ENCODE assay signal across 1 cellular context in the genomic region with DNA sequence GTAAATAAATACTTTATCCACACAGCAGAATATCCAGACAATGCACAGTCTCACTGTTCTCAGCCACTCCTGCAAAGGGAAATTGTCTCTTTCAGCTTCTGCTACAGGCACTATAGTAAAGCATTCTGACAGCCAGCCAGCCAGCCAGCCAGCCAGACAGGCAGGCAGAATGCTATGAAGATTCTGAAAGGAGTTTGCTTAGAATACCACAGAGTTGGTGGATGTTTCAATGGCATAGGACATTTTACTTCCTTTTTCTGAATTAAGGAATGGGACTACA.
TF ChIP-seq lines count a peak whose summit lies in the region.

No MANE protein-coding gene starts in this region.

TF ChIP-seq in IMR-90, 13 proteins besides CTCF, POLR2A, EP300 and RAD21:
- TF ChIP-seq, protein P1, sequence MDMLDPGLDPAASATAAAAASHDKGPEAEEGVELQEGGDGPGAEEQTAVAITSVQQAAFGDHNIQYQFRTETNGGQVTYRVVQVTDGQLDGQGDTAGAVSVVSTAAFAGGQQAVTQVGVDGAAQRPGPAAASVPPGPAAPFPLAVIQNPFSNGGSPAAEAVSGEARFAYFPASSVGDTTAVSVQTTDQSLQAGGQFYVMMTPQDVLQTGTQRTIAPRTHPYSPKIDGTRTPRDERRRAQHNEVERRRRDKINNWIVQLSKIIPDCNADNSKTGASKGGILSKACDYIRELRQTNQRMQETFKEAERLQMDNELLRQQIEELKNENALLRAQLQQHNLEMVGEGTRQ (IDR thresholded peaks at IDR 0.05; ENCODE audit: low read depth, low read length) = no peak
- TF ChIP-seq CEBPB (IDR thresholded peaks at IDR 0.05; ENCODE audit: low read depth, low read length) (no peak), SMC3 (IDR thresholded peaks at IDR 0.05; ENCODE audit: low read depth, low read length) (no peak), MAFK (IDR thresholded peaks at IDR 0.05; ENCODE audit: low read depth, low read length) (no peak), MAZ (IDR thresholded peaks at IDR 0.05; ENCODE audit: borderline replicate concordance, low read depth, low read length) (no peak), RFX5 (IDR thresholded peaks at IDR 0.05; ENCODE audit: low read depth, low read length) (no peak), RCOR1 (IDR thresholded peaks at IDR 0.05; ENCODE audit: insufficient replicate concordance, low read length) (no peak)
- TF ChIP-seq, protein P2, sequence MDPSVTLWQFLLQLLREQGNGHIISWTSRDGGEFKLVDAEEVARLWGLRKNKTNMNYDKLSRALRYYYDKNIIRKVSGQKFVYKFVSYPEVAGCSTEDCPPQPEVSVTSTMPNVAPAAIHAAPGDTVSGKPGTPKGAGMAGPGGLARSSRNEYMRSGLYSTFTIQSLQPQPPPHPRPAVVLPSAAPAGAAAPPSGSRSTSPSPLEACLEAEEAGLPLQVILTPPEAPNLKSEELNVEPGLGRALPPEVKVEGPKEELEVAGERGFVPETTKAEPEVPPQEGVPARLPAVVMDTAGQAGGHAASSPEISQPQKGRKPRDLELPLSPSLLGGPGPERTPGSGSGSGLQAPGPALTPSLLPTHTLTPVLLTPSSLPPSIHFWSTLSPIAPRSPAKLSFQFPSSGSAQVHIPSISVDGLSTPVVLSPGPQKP (IDR thresholded peaks at IDR 0.05; ENCODE audit: borderline replicate concordance, low read depth, low read length) = no peak
